Comparison of ENCODE assay signal across 8 cellular contexts in the genomic region with DNA sequence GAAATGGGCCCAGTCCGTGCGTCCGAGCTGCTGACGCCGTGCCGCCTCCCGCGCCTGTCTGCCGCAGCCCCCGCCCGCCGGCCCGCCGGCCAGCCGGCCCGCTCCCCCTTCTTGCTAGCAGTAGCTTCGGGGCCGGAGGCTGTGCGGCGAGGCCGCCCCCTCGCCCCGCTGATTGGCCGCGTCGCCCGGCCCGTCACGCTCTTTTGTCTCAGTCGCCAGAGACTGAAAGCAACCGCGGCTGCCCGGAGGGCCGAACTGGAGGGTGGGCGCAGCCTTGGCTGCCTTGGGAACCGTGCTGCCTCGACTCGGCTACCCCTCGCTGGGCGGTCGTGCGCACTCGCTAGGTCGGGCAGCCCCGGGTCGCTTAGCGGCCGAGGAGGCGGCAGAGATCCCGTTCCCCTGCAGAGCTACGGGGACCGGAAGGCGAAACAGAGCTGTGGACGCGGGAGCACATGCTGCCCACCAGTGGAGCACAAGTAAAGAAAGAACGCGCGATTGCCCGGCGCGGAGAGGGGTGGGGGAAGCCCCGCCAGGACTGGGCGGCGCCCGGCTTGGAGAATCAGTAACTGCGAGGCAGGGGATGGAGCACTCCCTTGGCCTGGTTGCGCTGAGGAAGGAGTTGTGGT. TPM values are rescaled to one million over a fixed set of nuclear protein-coding genes. Genes with fewer than 3 reads are reported as not detected.
DNase-seq lines count a peak whose midpoint lies in the region; ATAC-seq and TF ChIP-seq lines count a peak whose summit lies in the region.

A gene (plus strand): TSS at position 198 of the 626 bp plus-strand sequence. CDS start 1,589 bp downstream, outside the sequence.

- peak within 1 kb of the TSS; percentile 92 to 99 (median 96) for H3K27ac Mint-ChIP-seq in CD8-positive, alpha-beta memory T cell
- H3K27ac Mint-ChIP-seq in activated T-helper 2 cell treated with anti-CD3 and anti-CD28 coated beads, Interferon-gamma antibody, Interleukin-2, Interleukin-4, amounts not matched to agents 10 μg/mL and 5 μg/mL and 100 μg/mL, durations not matched to agents 14 hours and 24 hours and 36 hours: no peak within 1 kb of the TSS
- peak within 1 kb of the TSS; percentile 91 to 98 (median 96) for H3K27ac Mint-ChIP-seq in naive thymus-derived CD8-positive, alpha-beta T cell

- peak; percentile 24 to 66 (median 30) for DNase-seq in CD8-positive, alpha-beta memory T cell
- DNase-seq in NCI-H748 treated with DMSO at 0.1 percent for 48 hours (lab: John Stamatoyannopoulos, UW): peak; percentile 27
- no peak for DNase-seq in activated T-helper 2 cell treated with anti-CD3 and anti-CD28 coated beads, Interferon-gamma antibody, Interleukin-2, Interleukin-4, amounts not matched to agents 10 μg/mL and 5 μg/mL and 100 μg/mL, durations not matched to agents 14 hours and 24 hours and 36 hours (ENCODE audit: low spot score)
- peak; percentile 57 for DNase-seq in fibroblast of pulmonary artery (ENCODE audit: low read depth)
- DNase-seq in naive thymus-derived CD8-positive, alpha-beta T cell: peak in 9 of 10 donors; percentile 9 to 64 (median 22)

- intact Hi-C loops in activated T-helper 2 cell treated with anti-CD3 and anti-CD28 coated beads, Interferon-gamma antibody, Interleukin-2, Interleukin-4, amounts not matched to agents 10 μg/mL and 5 μg/mL and 100 μg/mL, durations not matched to agents 14 hours and 24 hours and 36 hours (cut with micrococcal nuclease): loop anchor here (2.0 kb wide), 1 partner anchor 14 kb away; no protein-coding TSS in a partner anchor

- H3K4me1 ChIP-seq in CD8-positive, alpha-beta memory T cell (ENCODE audit: insufficient read depth, low read length): peaks cover 40% of the 10 kb centered on the region
- H3K4me1 ChIP-seq in urinary bladder (ENCODE audit: insufficient read depth): no peaks in the 10 kb centered on the region

- H3K36me3 Mint-ChIP-seq in CD8-positive, alpha-beta memory T cell: peaks cover 0 to 5% (median 0%) of the 10 kb centered on the region in 3 donors
- no peaks in the 10 kb centered on the region for H3K36me3 Mint-ChIP-seq in activated T-helper 2 cell treated with anti-CD3 and anti-CD28 coated beads, Interferon-gamma antibody, Interleukin-2, Interleukin-4, amounts not matched to agents 10 μg/mL and 5 μg/mL and 100 μg/mL, durations not matched to agents 14 hours and 24 hours and 36 hours (ENCODE audit: low read depth)
- H3K36me3 Mint-ChIP-seq in naive thymus-derived CD8-positive, alpha-beta T cell: no peaks in the 10 kb centered on the region

- peak within 1 kb of the TSS; percentile 88 to 97 (median 93) for H3K4me3 Mint-ChIP-seq in CD8-positive, alpha-beta memory T cell
- H3K4me3 Mint-ChIP-seq in activated T-helper 2 cell treated with anti-CD3 and anti-CD28 coated beads, Interferon-gamma antibody, Interleukin-2, Interleukin-4, amounts not matched to agents 10 μg/mL and 5 μg/mL and 100 μg/mL, durations not matched to agents 14 hours and 24 hours and 36 hours (ENCODE audit: low read depth): peak within 1 kb of the TSS; percentile 81
- peak within 1 kb of the TSS; percentile 83 to 95 (median 90) for H3K4me3 Mint-ChIP-seq in naive thymus-derived CD8-positive, alpha-beta T cell

- peak; percentile 78 for ATAC-seq in GM19372 (IDR thresholded peaks at IDR 0.05; ENCODE audit: low read depth, unreplicated experiment)
- peak; percentile 72 for ATAC-seq in HG03439 (IDR thresholded peaks at IDR 0.05; ENCODE audit: unreplicated experiment)
- ATAC-seq in naive thymus-derived CD8-positive, alpha-beta T cell: peak; percentile 28 to 48

- H3K9me3 Mint-ChIP-seq in CD8-positive, alpha-beta memory T cell: no peaks in the 10 kb centered on the region
- no peaks in the 10 kb centered on the region for H3K9me3 Mint-ChIP-seq in activated T-helper 2 cell treated with anti-CD3 and anti-CD28 coated beads, Interferon-gamma antibody, Interleukin-2, Interleukin-4, amounts not matched to agents 10 μg/mL and 5 μg/mL and 100 μg/mL, durations not matched to agents 14 hours and 24 hours and 36 hours
- H3K9me3 Mint-ChIP-seq in naive thymus-derived CD8-positive, alpha-beta T cell: no peaks in the 10 kb centered on the region

- POLR2A ChIA-PET in CD8-positive, alpha-beta memory T cell (lab: Charles Lee): interaction anchor here (0.8 to 2.0 kb wide), 3 partner anchors 11 to 44 kb away, joined by 3 to 11 read pairs (median 7); a partner anchor contains a TSS
- POLR2A ChIA-PET in naive thymus-derived CD8-positive, alpha-beta T cell (lab: Charles Lee): interaction anchor here (0.6 to 3.1 kb wide), 6 partner anchors 10 to 46 kb away, joined by 3 to 24 read pairs (median 8); a partner anchor contains a TSS

- no peaks in the 10 kb centered on the region for H3K36me3 ChIP-seq in CD8-positive, alpha-beta memory T cell (ENCODE audit: insufficient read depth, low read length)
- no peaks in the 10 kb centered on the region for H3K36me3 ChIP-seq in urinary bladder (ENCODE audit: insufficient read depth)

- peak within 1 kb of the TSS; percentile 62 for H3K4me3 ChIP-seq in CD8-positive, alpha-beta memory T cell (ENCODE audit: low read length)
- H3K4me3 ChIP-seq in fibroblast of pulmonary artery (replicated peaks; ENCODE audit: low read depth, low read length) (peak within 1 kb of the TSS; percentile 63), urinary bladder (ENCODE audit: low read depth, low read length) (peak within 1 kb of the TSS; percentile 58)

- WGBS in urinary bladder: under 1% methylated on average over 64 of the region's 67 CpGs

- no peaks in the 10 kb centered on the region for H3K27me3 ChIP-seq in CD8-positive, alpha-beta memory T cell (ENCODE audit: insufficient read depth, low read length, poor library complexity, severe bottlenecking)

- peaks cover 48 to 69% (median 60%) of the 10 kb centered on the region in 3 donors for H3K4me1 Mint-ChIP-seq in CD8-positive, alpha-beta memory T cell
- peaks cover 15% of the 10 kb centered on the region for H3K4me1 Mint-ChIP-seq in activated T-helper 2 cell treated with anti-CD3 and anti-CD28 coated beads, Interferon-gamma antibody, Interleukin-2, Interleukin-4, amounts not matched to agents 10 μg/mL and 5 μg/mL and 100 μg/mL, durations not matched to agents 14 hours and 24 hours and 36 hours (ENCODE audit: low read depth)
- H3K4me1 Mint-ChIP-seq in naive thymus-derived CD8-positive, alpha-beta T cell: peaks cover 15 to 63% (median 47%) of the 10 kb centered on the region in 4 donors

- H3K27ac ChIP-seq in CD8-positive, alpha-beta memory T cell (ENCODE audit: low read depth, low read length): peak within 1 kb of the TSS; percentile 67
- H3K27ac ChIP-seq in urinary bladder (ENCODE audit: low read depth): peak within 1 kb of the TSS; percentile 41

- no peak for TF ChIP-seq CTCF in fibroblast of pulmonary artery (IDR thresholded peaks at IDR 0.05; ENCODE audit: low read length, missing control alignments)

- no peaks in the 10 kb centered on the region for H3K9me3 ChIP-seq in CD8-positive, alpha-beta memory T cell (ENCODE audit: low read length)

- CTCF ChIA-PET in CD8-positive, alpha-beta memory T cell (lab: Charles Lee): interaction anchor here (1.1 to 3.4 kb wide), 11 partner anchors 9 to 267 kb away, joined by 3 to 36 read pairs (median 4); a partner anchor contains a TSS

- H3K27me3 Mint-ChIP-seq in CD8-positive, alpha-beta memory T cell: peaks cover 0 to 11% of the 10 kb centered on the region in 2 donors
- H3K27me3 Mint-ChIP-seq in activated T-helper 2 cell treated with anti-CD3 and anti-CD28 coated beads, Interferon-gamma antibody, Interleukin-2, Interleukin-4, amounts not matched to agents 10 μg/mL and 5 μg/mL and 100 μg/mL, durations not matched to agents 14 hours and 24 hours and 36 hours (ENCODE audit: low read depth): peaks cover 11% of the 10 kb centered on the region
- H3K27me3 Mint-ChIP-seq in naive thymus-derived CD8-positive, alpha-beta T cell: no peaks in the 10 kb centered on the region

RNA-seq across cellular contexts. Expression of the gene that starts here (rescaled TPM):
- total RNA-seq in CD8-positive, alpha-beta memory T cell: 1 to 10 TPM; 2.9 to 3.1 TPM
- 7.0 TPM for polyA plus RNA-seq in CD8-positive, alpha-beta memory T cell
- total RNA-seq in activated T-helper 2 cell treated with anti-CD3 and anti-CD28 coated beads, Interferon-gamma antibody, Interleukin-2, Interleukin-4, amounts not matched to agents 10 μg/mL and 5 μg/mL and 100 μg/mL, durations not matched to agents 14 hours and 24 hours and 36 hours: 0.39 and 0.69 TPM in 2 replicates
- 10 to 100 TPM; 24.2 to 26.2 TPM for total RNA-seq in naive thymus-derived CD8-positive, alpha-beta T cell
- 1 to 10 TPM; 1.9 to 6.0 (median 3.4) TPM for polyA plus RNA-seq in naive thymus-derived CD8-positive, alpha-beta T cell
- total RNA-seq in urinary bladder: 3.3 TPM
- 2.2 TPM for polyA plus RNA-seq in urinary bladder
